1 cellular context compared by ENCODE assay signal in genomic region chr6:73367761-73368355, GRCh38.
TF ChIP-seq lines count a peak whose summit lies in the region.

No MANE protein-coding gene starts in this region.

TF ChIP-seq in SK-N-SH, 30 proteins besides CTCF, POLR2A, EP300 and RAD21 (continued from another document):
- TF ChIP-seq ZBTB33 (IDR thresholded peaks at IDR 0.05; ENCODE audit: borderline replicate concordance, low read depth) (no peak), RFX5 (IDR thresholded peaks at IDR 0.05; ENCODE audit: low read length) (no peak), TAF1 (IDR thresholded peaks at IDR 0.05; ENCODE audit: borderline replicate concordance, low read depth, low read length) (no peak)
